Comparison of ENCODE assay signal across 20 cellular contexts in the genomic region with DNA sequence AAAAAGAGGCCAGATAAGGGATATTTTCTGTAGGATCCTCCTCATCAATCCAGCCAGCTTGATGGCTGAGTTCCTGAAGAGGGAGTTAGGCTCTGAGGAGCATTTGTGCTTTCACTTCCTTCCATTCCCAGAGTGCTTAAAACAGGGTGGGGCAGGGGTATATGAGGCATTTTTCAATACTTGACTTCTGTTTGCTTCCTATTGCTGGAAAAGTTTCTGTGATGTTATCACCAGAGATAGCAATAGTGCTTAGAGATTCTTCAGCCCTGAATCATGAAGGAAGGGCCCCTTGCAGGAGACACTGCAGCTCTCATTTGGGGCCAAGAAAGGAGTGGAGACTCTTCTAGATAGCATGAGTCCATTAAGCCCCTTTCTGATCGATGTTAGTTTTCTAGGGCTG.
DNase-seq lines count a peak whose midpoint lies in the region; ATAC-seq and TF ChIP-seq lines count a peak whose summit lies in the region.
"Had no signal": no experiment of that assay in that cellular context is flagged by ENCODE, and none has a peak within 500 bp of the region (broad histone marks: within the 10 kb centered on the region; RNA-seq: fewer than 3 reads in every experiment).

No MANE protein-coding gene starts in this region.

- H3K36me3 Mint-ChIP-seq in Caco-2 (ENCODE audit: insufficient read depth, unreplicated experiment): no peaks in the 10 kb centered on the region

- no TSS peak for BruUV-seq in Caco-2 (replicated peaks; lab: Mats Ljungman, UMichigan)

- POLR2A ChIA-PET in Caco-2 (lab: Charles Lee): no interaction called here

- no peaks in the 10 kb centered on the region for H3K36me3 ChIP-seq in Caco-2 (ENCODE audit: control insufficient read depth, insufficient read depth, low read length)
- H3K36me3 ChIP-seq: ascending aorta, upper lobe of left lung had no signal

- TF ChIP-seq CTCF in Caco-2 (IDR thresholded peaks at IDR 0.05; ENCODE audit: insufficient read depth in 1 of 2, low read depth in 1 of 2, low read length in 1 of 2, severe bottlenecking in 1 of 2, unreplicated experiment in 1 of 2): no peak
- no peak for TF ChIP-seq CTCF in fibroblast of villous mesenchyme (IDR thresholded peaks at IDR 0.05; ENCODE audit: insufficient read depth, low read depth, low read length)

- H3K27ac Mint-ChIP-seq in Caco-2 (ENCODE audit: unreplicated experiment): peak overlapping the region; percentile 40

- no peaks in the 10 kb centered on the region for H3K27me3 Mint-ChIP-seq in Caco-2 (ENCODE audit: insufficient read depth, unreplicated experiment)

- no peaks in the 10 kb centered on the region for H3K27me3 ChIP-seq in Caco-2 (replicated peaks; ENCODE audit: control insufficient read depth, insufficient read depth, low read length)
- H3K27me3 ChIP-seq: ascending aorta, foreskin keratinocyte, upper lobe of left lung had no signal

- DNase-seq in Caco-2 (peak; percentile 29 to 38), NCI-H226 (peak; percentile 75), fibroblast of villous mesenchyme (ENCODE audit: low read depth) (peak; percentile 37), hypothalamus (lab: John Stamatoyannopoulos, UW) (no peak), SKM-1 (lab: John Stamatoyannopoulos, UW; ENCODE audit: unreplicated experiment) (no peak), NCI-H446 (lab: John Stamatoyannopoulos, UW) (no peak)
- no peak for DNase-seq in activated CD4-positive, CD25-positive, alpha-beta regulatory T cell treated with anti-CD3 and anti-CD28 coated beads, Interleukin-2, amount 50 U/mL, for 72 hours
- DNase-seq: C1 segment of cervical spinal cord; GOT3; left cardiac atrium; midbrain; NCI-H1105 treated with DMSO at 0.1 percent for 48 hours; NCI-H774; stimulated activated naive CD8-positive, alpha-beta T cell treated with anti-CD3 and anti-CD28 coated beads, Interleukin-15, Interleukin-2, amounts not matched to agents 100 U/mL and 50 U/mL, for 24 hours; upper lobe of left lung had no signal

- intact Hi-C loops in Caco-2 (cut with micrococcal nuclease; ENCODE audit: unreplicated experiment): loop anchor here (5.0 kb wide), 1 partner anchor 36 kb away; no protein-coding TSS in a partner anchor

- CTCF ChIA-PET in Caco-2 (lab: Charles Lee): interaction anchor here (0.5 kb wide), 1 partner anchor 71 kb away, joined by 7 read pairs; no protein-coding TSS in a partner anchor

- peak; percentile 7 for ATAC-seq in GM18907 (IDR thresholded peaks at IDR 0.05; ENCODE audit: unreplicated experiment)
- ATAC-seq: foreskin keratinocyte; left cardiac atrium; Panc1; stimulated activated naive CD8-positive, alpha-beta T cell treated with anti-CD3 and anti-CD28 coated beads, Interleukin-15, Interleukin-2, amounts not matched to agents 100 U/mL and 50 U/mL, for 24 hours had no signal

- H3K4me3 ChIP-seq in Caco-2 (ENCODE audit: low read depth, low read length): no peak overlapping the region
- no peak overlapping the region for H3K4me3 ChIP-seq in fibroblast of villous mesenchyme (ENCODE audit: low read depth, low read length)
- H3K4me3 ChIP-seq: ascending aorta, SK-N-MC, upper lobe of left lung had no signal

- H3K9me3 ChIP-seq in Caco-2: no peaks in the 10 kb centered on the region
- H3K9me3 ChIP-seq: ascending aorta, upper lobe of left lung had no signal

- peaks cover 42% of the 10 kb centered on the region for H3K4me1 ChIP-seq in Caco-2
- H3K4me1 ChIP-seq: ascending aorta, foreskin keratinocyte had no signal

- H3K4me1 Mint-ChIP-seq in Caco-2 (ENCODE audit: low read depth, unreplicated experiment): peaks cover 6% of the 10 kb centered on the region

- no peak overlapping the region for H3K4me3 Mint-ChIP-seq in Caco-2 (ENCODE audit: unreplicated experiment)

- H3K9me3 Mint-ChIP-seq in Caco-2 (ENCODE audit: unreplicated experiment): no peaks in the 10 kb centered on the region

Comparison
In these comparisons a context has a peak if more than half of its experiments do, and no peak if none do; other contexts are left out.
1. DNase-seq: peak in Caco-2 (2 of 2), NCI-H226 (single experiment) and fibroblast of villous mesenchyme (single experiment); none in hypothalamus (0 of 51), activated CD4-positive, CD25-positive, alpha-beta regulatory T cell treated with anti-CD3 and anti-CD28 coated beads, Interleukin-2, amount 50 U/mL, for 72 hours (single experiment), SKM-1 (single experiment) and NCI-H446 (0 of 2).